1 cellular context compared by ENCODE assay signal in genomic region chr21:43771698-43772367, GRCh38.
A peak's percentile ranks its signal among the peaks of the same experiment; 100 is the strongest.
TF ChIP-seq lines count a peak whose summit lies in the region.

No MANE protein-coding gene starts in this region.

TF ChIP-seq in HEK293, 187 proteins besides CTCF, POLR2A, EP300 and RAD21 (continued from another document and continues in another):
- TF ChIP-seq PRDM4 (tag by site-specific recombination; IDR thresholded peaks at IDR 0.05) (no peak), ZNF629 (tag by site-specific recombination; IDR thresholded peaks at IDR 0.05) (no peak), ZSCAN4 (tag by site-specific recombination; IDR thresholded peaks at IDR 0.05) (no peak), ZNF184 (tag by site-specific recombination; IDR thresholded peaks at IDR 0.05) (no peak), ZFP41 (tag by site-specific recombination; IDR thresholded peaks at IDR 0.05; ENCODE audit: borderline replicate concordance) (no peak), PRDM2 (tag by site-specific recombination; IDR thresholded peaks at IDR 0.05; ENCODE audit: borderline replicate concordance) (no peak), ZNF585B (tag by site-specific recombination; IDR thresholded peaks at IDR 0.05) (no peak), ZNF214 (tag by site-specific recombination; IDR thresholded peaks at IDR 0.05; ENCODE audit: borderline replicate concordance) (no peak), ZNF350 (tag by site-specific recombination; IDR thresholded peaks at IDR 0.05) (no peak), HOXC10 (CRISPR knock-in tag; IDR thresholded peaks at IDR 0.05) (no peak), IKZF3 (tag by site-specific recombination; IDR thresholded peaks at IDR 0.05) (peak; percentile 64; the same call in 1 of the 2 replicates), ZNF561 (tag by site-specific recombination; IDR thresholded peaks at IDR 0.05; ENCODE audit: borderline replicate concordance) (peak; percentile 83; the same call in 1 of the 2 replicates), ZSCAN18 (tag by site-specific recombination; IDR thresholded peaks at IDR 0.05) (no peak), ZBTB17 (tag by site-specific recombination; IDR thresholded peaks at IDR 0.05) (no peak), BCL6B (tag by site-specific recombination; IDR thresholded peaks at IDR 0.05) (no peak), ZNF654 (tag by site-specific recombination; IDR thresholded peaks at IDR 0.05; ENCODE audit: low read depth) (no peak), ZNF133 (tag by site-specific recombination; IDR thresholded peaks at IDR 0.05) (no peak), KLF17 (tag by site-specific recombination; IDR thresholded peaks at IDR 0.05) (no peak), ZNF366 (tag by site-specific recombination; conservative IDR thresholded peaks at IDR 0.05) (peak; percentile 42), ZNF404 (tag by site-specific recombination; IDR thresholded peaks at IDR 0.05) (no peak), GLI2 (tag by site-specific recombination; IDR thresholded peaks at IDR 0.05; ENCODE audit: borderline replicate concordance, low read depth) (no peak), ZFP37 (tag by site-specific recombination; IDR thresholded peaks at IDR 0.05) (0 out of 2 replicates have a peak, but pooled peaks have one; percentile 24), ZNF580 (tag by site-specific recombination; IDR thresholded peaks at IDR 0.05) (no peak), ZNF548 (tag by site-specific recombination; IDR thresholded peaks at IDR 0.05) (no peak), ZNF639 (tag by site-specific recombination; IDR thresholded peaks at IDR 0.05) (no peak), ZBTB20 (tag by site-specific recombination; IDR thresholded peaks at IDR 0.05) (no peak), MEIS1 (CRISPR knock-in tag; IDR thresholded peaks at IDR 0.05; ENCODE audit: borderline replicate concordance) (no peak), ZNF266 (tag by site-specific recombination; IDR thresholded peaks at IDR 0.05; ENCODE audit: low read depth) (no peak), ZNF645 (tag by site-specific recombination; IDR thresholded peaks at IDR 0.05) (no peak), ZNF23 (tag by site-specific recombination; IDR thresholded peaks at IDR 0.05; ENCODE audit: borderline replicate concordance) (no peak), TSHZ1 (tag by site-specific recombination; IDR thresholded peaks at IDR 0.05; ENCODE audit: borderline replicate concordance) (no peak), ZNF24 (tag by site-specific recombination; IDR thresholded peaks at IDR 0.05) (no peak)
